In genomic region chr2:131492418-131493198, GRCh38 we compare ENCODE assay signal across 1 cellular context.
A peak's percentile ranks its signal among the peaks of the same experiment; 100 is the strongest.
TF ChIP-seq lines count a peak whose summit lies in the region.

No MANE protein-coding gene starts in this region.

TF ChIP-seq in HepG2, 621 proteins besides CTCF, POLR2A, EP300 and RAD21 (continued from another document and continues in another):
- TF ChIP-seq MNT (IDR thresholded peaks at IDR 0.05) (peak; percentile 43), ATAD3A (CRISPR knock-in tag; IDR thresholded peaks at IDR 0.05) (0 out of 2 replicates have a peak, but pooled peaks have one; percentile 7), ZNF124 (CRISPR knock-in tag; IDR thresholded peaks at IDR 0.05) (peak; percentile 73; the same call in 1 of the 2 replicates), ZNF280B (CRISPR knock-in tag; IDR thresholded peaks at IDR 0.05; ENCODE audit: borderline replicate concordance) (peak; percentile 54; the same call in 1 of the 2 replicates), SP4 (CRISPR knock-in tag; IDR thresholded peaks at IDR 0.05) (peak; percentile 86), POGZ (CRISPR knock-in tag; IDR thresholded peaks at IDR 0.05) (peak; percentile 89), HMGXB4 (CRISPR knock-in tag; IDR thresholded peaks at IDR 0.05; ENCODE audit: borderline replicate concordance in 1 of 2, low read depth in 1 of 2) (peak; percentile 91), HES4 (CRISPR knock-in tag; IDR thresholded peaks at IDR 0.05; ENCODE audit: borderline replicate concordance) (no peak), RBFOX2 (IDR thresholded peaks at IDR 0.05; ENCODE audit: low read depth, low read length) (peak; percentile 91), GABPA (IDR thresholded peaks at IDR 0.05; ENCODE audit: low read depth, low read length) (no peak), GABPA (CRISPR knock-in tag; IDR thresholded peaks at IDR 0.05; ENCODE audit: low read depth) (peak; percentile 61), ZNF503 (CRISPR knock-in tag; IDR thresholded peaks at IDR 0.05) (0 out of 2 replicates have a peak, but pooled peaks have one; percentile 39), GATAD1 (CRISPR knock-in tag; IDR thresholded peaks at IDR 0.05) (peak; percentile 98), ZNF230 (CRISPR knock-in tag; IDR thresholded peaks at IDR 0.05) (peak; percentile 44; the same call in 1 of the 2 replicates), LBX2 (CRISPR knock-in tag; IDR thresholded peaks at IDR 0.05; ENCODE audit: borderline replicate concordance) (no peak), NFE2L1 (CRISPR knock-in tag; IDR thresholded peaks at IDR 0.05; ENCODE audit: borderline replicate concordance) (no peak), AFF4 (CRISPR knock-in tag; IDR thresholded peaks at IDR 0.05) (no peak), HDAC1 (CRISPR knock-in tag; IDR thresholded peaks at IDR 0.05) (peak; percentile 94), IKZF4 (CRISPR knock-in tag; IDR thresholded peaks at IDR 0.05; ENCODE audit: borderline replicate concordance, low read depth, not compliant biosample characterization) (no peak), ZNF350 (CRISPR knock-in tag; IDR thresholded peaks at IDR 0.05; ENCODE audit: borderline replicate concordance, low read depth) (peak; percentile 91), ZBTB20 (CRISPR knock-in tag; IDR thresholded peaks at IDR 0.05; ENCODE audit: borderline replicate concordance, low read depth) (no peak; the same call in 1 of the 2 replicates), KDM4B (CRISPR knock-in tag; IDR thresholded peaks at IDR 0.05) (no peak), ZNF614 (CRISPR knock-in tag; IDR thresholded peaks at IDR 0.05; ENCODE audit: borderline replicate concordance) (peak; percentile 78; the same call in 1 of the 2 replicates), ZNF768 (CRISPR knock-in tag; IDR thresholded peaks at IDR 0.05) (peak; percentile 40; the same call in 1 of the 2 replicates), ZNF703 (CRISPR knock-in tag; IDR thresholded peaks at IDR 0.05; ENCODE audit: borderline replicate concordance) (peak; percentile 58; the same call in 1 of the 2 replicates), ARID5B (CRISPR knock-in tag; IDR thresholded peaks at IDR 0.05) (peak; percentile 48; the same call in 1 of the 2 replicates), SALL1 (CRISPR knock-in tag; IDR thresholded peaks at IDR 0.05) (peak; percentile 85), ZNF205 (CRISPR knock-in tag; IDR thresholded peaks at IDR 0.05) (peak; percentile 100), TGIF2 (CRISPR knock-in tag; IDR thresholded peaks at IDR 0.05) (peak; percentile 60; the same call in 1 of the 2 replicates), ZNF3 (CRISPR knock-in tag; IDR thresholded peaks at IDR 0.05) (peak; percentile 22; the same call in 1 of the 2 replicates), ZBTB49 (CRISPR knock-in tag; IDR thresholded peaks at IDR 0.05; ENCODE audit: borderline replicate concordance) (no peak), PRDM4 (CRISPR knock-in tag; IDR thresholded peaks at IDR 0.05; ENCODE audit: borderline replicate concordance) (no peak), NFKBIZ (CRISPR knock-in tag; IDR thresholded peaks at IDR 0.05) (no peak), ERF (CRISPR knock-in tag; IDR thresholded peaks at IDR 0.05) (peak; percentile 70; the same call in 1 of the 2 replicates), EED (CRISPR knock-in tag; IDR thresholded peaks at IDR 0.05) (0 out of 2 replicates have a peak, but pooled peaks have one; percentile 38), E2F1 (CRISPR knock-in tag; IDR thresholded peaks at IDR 0.05) (peak; percentile 99)
